In the genomic region with DNA sequence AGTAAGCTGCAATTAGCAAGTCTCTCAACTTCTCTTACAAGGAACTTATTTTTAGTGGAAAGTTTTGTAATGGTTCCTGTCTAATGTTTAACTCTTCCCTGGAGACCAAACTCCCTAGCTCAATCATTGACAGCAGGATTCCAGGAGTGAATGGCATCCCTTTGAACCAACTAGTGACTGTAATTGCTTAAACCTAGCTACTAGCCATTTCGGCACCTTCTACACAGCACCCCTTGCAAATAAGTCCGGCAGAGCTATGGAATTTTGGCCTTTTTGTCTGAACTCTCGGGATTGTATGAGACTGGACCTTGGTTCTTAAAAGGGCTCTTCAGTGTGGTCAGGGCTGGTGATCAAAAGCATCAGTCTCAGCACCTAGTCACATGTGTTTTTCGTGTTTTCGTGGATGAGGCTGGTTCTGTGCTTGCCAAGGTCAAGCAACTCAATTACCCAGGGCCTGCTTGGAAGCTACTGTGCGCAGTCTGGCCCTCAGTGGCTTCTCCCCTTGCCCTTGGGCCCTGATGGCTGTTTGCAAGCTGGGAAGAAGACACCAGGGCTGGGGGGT, we compare ENCODE assay signal across 12 cellular contexts.
DNase-seq lines count a peak whose midpoint lies in the region; ATAC-seq and TF ChIP-seq lines count a peak whose summit lies in the region.
"Had no signal": no experiment of that assay in that cellular context is flagged by ENCODE, and none has a peak within 500 bp of the region (broad histone marks: within the 10 kb centered on the region; RNA-seq: fewer than 3 reads in every experiment).

No MANE protein-coding gene starts in this region.

- H3F3A ChIP-seq in PC-3 (ENCODE audit: low read length, unreplicated experiment): no peaks in the 10 kb centered on the region

- no peaks in the 10 kb centered on the region for H4K20me1 ChIP-seq in PC-3 (ENCODE audit: low read length)

- H3K9ac ChIP-seq in PC-3 (ENCODE audit: low read length): peak overlapping the region; percentile 16; the same call in 1 of the 2 replicates

- H3K27ac ChIP-seq in PC-3 (ENCODE audit: low read length): peak overlapping the region; percentile 40
- peak overlapping the region; percentile 79 for H3K27ac ChIP-seq in neutrophil

- H3K9me3 ChIP-seq in PC-3 (ENCODE audit: low read length) (no peaks in the 10 kb centered on the region), neutrophil (no peaks in the 10 kb centered on the region)
- H3K9me3 ChIP-seq: adrenal gland had no signal

- H3K36me3 ChIP-seq in PC-3 (ENCODE audit: low read depth, low read length): no peaks in the 10 kb centered on the region
- H3K36me3 ChIP-seq in neutrophil: peaks cover 29% of the 10 kb centered on the region
- H3K36me3 ChIP-seq: adrenal gland had no signal

- H3K4me2 ChIP-seq in PC-3 (ENCODE audit: low read length): no peak overlapping the region

- no peak for TF ChIP-seq CTCF in PC-3 (conservative IDR thresholded peaks at IDR 0.05; ENCODE audit: low read depth, low read length)
- no peak for TF ChIP-seq CTCF in epithelial cell of proximal tubule (conservative IDR thresholded peaks at IDR 0.05; ENCODE audit: low read depth, low read length)
- TF ChIP-seq CTCF in neutrophil (IDR thresholded peaks at IDR 0.05): no peak

- H3K27me3 ChIP-seq in PC-3 (ENCODE audit: low read length) (no peaks in the 10 kb centered on the region), neutrophil (no peaks in the 10 kb centered on the region)
- H3K27me3 ChIP-seq: adrenal gland had no signal

- DNase-seq in GF-D8 (lab: John Stamatoyannopoulos, UW) (peak; percentile 9), PC-3 (no peak), epithelial cell of proximal tubule (ENCODE audit: low read depth) (peak; percentile 99), globus pallidus (ENCODE audit: low spot score) (no peak), SHP77 treated with DMSO at 0.1 percent for 48 hours (lab: John Stamatoyannopoulos, UW) (no peak), NCI-H345 treated with DMSO at 0.1 percent for 48 hours (lab: John Stamatoyannopoulos, UW; ENCODE audit: unreplicated experiment) (no peak)
- DNase-seq: adrenal gland; NCI-H446; stimulated activated CD4-positive, alpha-beta T cell treated with anti-CD3 and anti-CD28 coated beads, Interleukin-4, amount 100 ng/mL, for 24 hours; T1000 had no signal

- H3K79me2 ChIP-seq in PC-3 (ENCODE audit: low read length): no peaks in the 10 kb centered on the region

- intact Hi-C loops in PC-3 (cut with micrococcal nuclease): no loop called here

- ATAC-seq in PC-3: no peak
- no peak for ATAC-seq in HG02938 (IDR thresholded peaks at IDR 0.05; ENCODE audit: unreplicated experiment)

- H3K4me1 ChIP-seq in PC-3 (ENCODE audit: insufficient read depth, low read length): peaks cover 23% of the 10 kb centered on the region
- peaks cover 57 to 90% of the 10 kb centered on the region in 2 experiments for H3K4me1 ChIP-seq in neutrophil (ENCODE audit: control insufficient read depth in 1 of 2, insufficient read depth in 1 of 2, low read depth in 1 of 2, low read length in 1 of 2)
- H3K4me1 ChIP-seq: adrenal gland had no signal

- POLR2A ChIA-PET in PC-3 (lab: Charles Lee; ENCODE audit: unreplicated experiment): interaction anchor here (1.1 kb wide), 1 partner anchor 49 kb away, joined by 7 read pairs; no protein-coding TSS in a partner anchor

- H3K9me2 ChIP-seq in PC-3 (replicated peaks; ENCODE audit: low read length): no peaks in the 10 kb centered on the region

- CTCF ChIA-PET in PC-3 (lab: Charles Lee): no interaction called here

- no peak overlapping the region for H2AFZ ChIP-seq in PC-3 (ENCODE audit: low read length)

- no TSS peak for BruUV-seq in PC-3 (replicated peaks; lab: Mats Ljungman, UMichigan)

- no peak overlapping the region for H3K4me3 ChIP-seq in PC-3 (ENCODE audit: low read length)
- no peak overlapping the region for H3K4me3 ChIP-seq in epithelial cell of proximal tubule (ENCODE audit: low read depth, low read length)
- peak overlapping the region in 1 of 2 experiments; percentile 8 for H3K4me3 ChIP-seq in neutrophil (ENCODE audit: low read depth in 1 of 2, low read length in 1 of 2)
- H3K4me3 ChIP-seq: adrenal gland had no signal

Comparison
In these comparisons a context has a peak if more than half of its experiments do, and no peak if none do; other contexts are left out.
1. DNase-seq: peak in GF-D8 (single experiment) and epithelial cell of proximal tubule (single experiment); none in PC-3 (single experiment), globus pallidus (single experiment), SHP77 treated with DMSO at 0.1 percent for 48 hours (single experiment) and NCI-H345 treated with DMSO at 0.1 percent for 48 hours (single experiment).